1 cellular context compared by ENCODE assay signal in the genomic region with DNA sequence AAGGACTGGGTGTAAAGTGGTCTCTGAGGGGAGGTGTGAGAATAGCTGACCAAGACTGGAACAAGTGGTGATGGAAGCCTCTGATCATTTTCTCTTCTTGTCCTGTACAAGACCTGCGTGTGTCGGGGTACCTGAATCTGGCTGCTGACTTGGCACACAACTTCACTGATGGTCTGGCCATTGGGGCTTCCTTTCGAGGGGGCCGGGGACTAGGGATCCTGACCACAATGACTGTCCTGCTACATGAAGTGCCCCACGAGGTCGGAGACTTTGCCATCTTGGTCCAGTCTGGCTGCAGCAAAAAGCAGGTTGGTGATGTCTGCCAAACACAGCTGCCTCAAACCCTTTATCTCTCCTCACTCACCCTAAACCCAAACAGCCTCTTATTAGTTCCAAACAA.
TF ChIP-seq lines count a peak whose summit lies in the region.

No MANE protein-coding gene starts in this region.

TF ChIP-seq in GM23338, 12 proteins besides CTCF, POLR2A, EP300 and RAD21:
- TF ChIP-seq STAT1 (IDR thresholded peaks at IDR 0.05; ENCODE audit: unreplicated experiment) (no peak), POLR2AphosphoS5 (IDR thresholded peaks at IDR 0.05; ENCODE audit: low read depth) (no peak), ZNF331 (CRISPR knock-in tag; IDR thresholded peaks at IDR 0.05; ENCODE audit: low read depth) (no peak), JUNB (IDR thresholded peaks at IDR 0.05; ENCODE audit: unreplicated experiment) (no peak), EZH2 (IDR thresholded peaks at IDR 0.05; ENCODE audit: low read depth, unreplicated experiment) (no peak), ZNF114 (CRISPR knock-in tag; IDR thresholded peaks at IDR 0.05) (no peak), NANOG (IDR thresholded peaks at IDR 0.05; ENCODE audit: borderline replicate concordance) (no peak), EZH2phosphoT487 (IDR thresholded peaks at IDR 0.05; ENCODE audit: unreplicated experiment) (no peak), CREB1 (CRISPR knock-in tag; IDR thresholded peaks at IDR 0.05; ENCODE audit: low read depth) (no peak)
- TF ChIP-seq, protein P1, sequence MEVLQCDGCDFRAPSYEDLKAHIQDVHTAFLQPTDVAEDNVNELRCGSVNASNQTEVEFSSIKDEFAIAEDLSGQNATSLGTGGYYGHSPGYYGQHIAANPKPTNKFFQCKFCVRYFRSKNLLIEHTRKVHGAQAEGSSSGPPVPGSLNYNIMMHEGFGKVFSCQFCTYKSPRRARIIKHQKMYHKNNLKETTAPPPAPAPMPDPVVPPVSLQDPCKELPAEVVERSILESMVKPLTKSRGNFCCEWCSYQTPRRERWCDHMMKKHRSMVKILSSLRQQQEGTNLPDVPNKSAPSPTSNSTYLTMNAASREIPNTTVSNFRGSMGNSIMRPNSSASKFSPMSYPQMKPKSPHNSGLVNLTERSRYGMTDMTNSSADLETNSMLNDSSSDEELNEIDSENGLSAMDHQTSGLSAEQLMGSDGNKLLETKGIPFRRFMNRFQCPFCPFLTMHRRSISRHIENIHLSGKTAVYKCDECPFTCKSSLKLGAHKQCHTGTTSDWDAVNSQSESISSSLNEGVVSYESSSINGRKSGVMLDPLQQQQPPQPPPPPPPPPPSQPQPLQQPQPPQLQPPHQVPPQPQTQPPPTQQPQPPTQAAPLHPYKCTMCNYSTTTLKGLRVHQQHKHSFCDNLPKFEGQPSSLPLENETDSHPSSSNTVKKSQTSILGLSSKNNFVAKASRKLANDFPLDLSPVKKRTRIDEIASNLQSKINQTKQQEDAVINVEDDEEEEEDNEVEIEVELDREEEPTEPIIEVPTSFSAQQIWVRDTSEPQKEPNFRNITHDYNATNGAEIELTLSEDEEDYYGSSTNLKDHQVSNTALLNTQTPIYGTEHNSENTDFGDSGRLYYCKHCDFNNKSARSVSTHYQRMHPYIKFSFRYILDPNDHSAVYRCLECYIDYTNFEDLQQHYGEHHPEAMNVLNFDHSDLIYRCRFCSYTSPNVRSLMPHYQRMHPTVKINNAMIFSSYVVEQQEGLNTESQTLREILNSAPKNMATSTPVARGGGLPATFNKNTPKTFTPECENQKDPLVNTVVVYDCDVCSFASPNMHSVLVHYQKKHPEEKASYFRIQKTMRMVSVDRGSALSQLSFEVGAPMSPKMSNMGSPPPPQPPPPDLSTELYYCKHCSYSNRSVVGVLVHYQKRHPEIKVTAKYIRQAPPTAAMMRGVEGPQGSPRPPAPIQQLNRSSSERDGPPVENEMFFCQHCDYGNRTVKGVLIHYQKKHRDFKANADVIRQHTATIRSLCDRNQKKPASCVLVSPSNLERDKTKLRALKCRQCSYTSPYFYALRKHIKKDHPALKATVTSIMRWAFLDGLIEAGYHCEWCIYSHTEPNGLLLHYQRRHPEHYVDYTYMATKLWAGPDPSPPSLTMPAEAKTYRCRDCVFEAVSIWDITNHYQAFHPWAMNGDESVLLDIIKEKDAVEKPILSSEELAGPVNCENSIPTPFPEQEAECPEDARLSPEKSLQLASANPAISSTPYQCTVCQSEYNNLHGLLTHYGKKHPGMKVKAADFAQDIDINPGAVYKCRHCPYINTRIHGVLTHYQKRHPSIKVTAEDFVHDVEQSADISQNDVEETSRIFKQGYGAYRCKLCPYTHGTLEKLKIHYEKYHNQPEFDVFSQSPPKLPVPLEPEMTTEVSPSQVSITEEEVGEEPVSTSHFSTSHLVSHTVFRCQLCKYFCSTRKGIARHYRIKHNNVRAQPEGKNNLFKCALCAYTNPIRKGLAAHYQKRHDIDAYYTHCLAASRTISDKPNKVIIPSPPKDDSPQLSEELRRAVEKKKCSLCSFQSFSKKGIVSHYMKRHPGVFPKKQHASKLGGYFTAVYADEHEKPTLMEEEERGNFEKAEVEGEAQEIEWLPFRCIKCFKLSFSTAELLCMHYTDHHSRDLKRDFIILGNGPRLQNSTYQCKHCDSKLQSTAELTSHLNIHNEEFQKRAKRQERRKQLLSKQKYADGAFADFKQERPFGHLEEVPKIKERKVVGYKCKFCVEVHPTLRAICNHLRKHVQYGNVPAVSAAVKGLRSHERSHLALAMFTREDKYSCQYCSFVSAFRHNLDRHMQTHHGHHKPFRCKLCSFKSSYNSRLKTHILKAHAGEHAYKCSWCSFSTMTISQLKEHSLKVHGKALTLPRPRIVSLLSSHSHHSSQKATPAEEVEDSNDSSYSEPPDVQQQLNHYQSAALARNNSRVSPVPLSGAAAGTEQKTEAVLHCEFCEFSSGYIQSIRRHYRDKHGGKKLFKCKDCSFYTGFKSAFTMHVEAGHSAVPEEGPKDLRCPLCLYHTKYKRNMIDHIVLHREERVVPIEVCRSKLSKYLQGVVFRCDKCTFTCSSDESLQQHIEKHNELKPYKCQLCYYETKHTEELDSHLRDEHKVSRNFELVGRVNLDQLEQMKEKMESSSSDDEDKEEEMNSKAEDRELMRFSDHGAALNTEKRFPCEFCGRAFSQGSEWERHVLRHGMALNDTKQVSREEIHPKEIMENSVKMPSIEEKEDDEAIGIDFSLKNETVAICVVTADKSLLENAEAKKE (CRISPR knock-in tag; IDR thresholded peaks at IDR 0.05): no peak
- TF ChIP-seq, protein P2, sequence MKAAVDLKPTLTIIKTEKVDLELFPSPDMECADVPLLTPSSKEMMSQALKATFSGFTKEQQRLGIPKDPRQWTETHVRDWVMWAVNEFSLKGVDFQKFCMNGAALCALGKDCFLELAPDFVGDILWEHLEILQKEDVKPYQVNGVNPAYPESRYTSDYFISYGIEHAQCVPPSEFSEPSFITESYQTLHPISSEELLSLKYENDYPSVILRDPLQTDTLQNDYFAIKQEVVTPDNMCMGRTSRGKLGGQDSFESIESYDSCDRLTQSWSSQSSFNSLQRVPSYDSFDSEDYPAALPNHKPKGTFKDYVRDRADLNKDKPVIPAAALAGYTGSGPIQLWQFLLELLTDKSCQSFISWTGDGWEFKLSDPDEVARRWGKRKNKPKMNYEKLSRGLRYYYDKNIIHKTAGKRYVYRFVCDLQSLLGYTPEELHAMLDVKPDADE (IDR thresholded peaks at IDR 0.05): no peak
- TF ChIP-seq, protein P3, sequence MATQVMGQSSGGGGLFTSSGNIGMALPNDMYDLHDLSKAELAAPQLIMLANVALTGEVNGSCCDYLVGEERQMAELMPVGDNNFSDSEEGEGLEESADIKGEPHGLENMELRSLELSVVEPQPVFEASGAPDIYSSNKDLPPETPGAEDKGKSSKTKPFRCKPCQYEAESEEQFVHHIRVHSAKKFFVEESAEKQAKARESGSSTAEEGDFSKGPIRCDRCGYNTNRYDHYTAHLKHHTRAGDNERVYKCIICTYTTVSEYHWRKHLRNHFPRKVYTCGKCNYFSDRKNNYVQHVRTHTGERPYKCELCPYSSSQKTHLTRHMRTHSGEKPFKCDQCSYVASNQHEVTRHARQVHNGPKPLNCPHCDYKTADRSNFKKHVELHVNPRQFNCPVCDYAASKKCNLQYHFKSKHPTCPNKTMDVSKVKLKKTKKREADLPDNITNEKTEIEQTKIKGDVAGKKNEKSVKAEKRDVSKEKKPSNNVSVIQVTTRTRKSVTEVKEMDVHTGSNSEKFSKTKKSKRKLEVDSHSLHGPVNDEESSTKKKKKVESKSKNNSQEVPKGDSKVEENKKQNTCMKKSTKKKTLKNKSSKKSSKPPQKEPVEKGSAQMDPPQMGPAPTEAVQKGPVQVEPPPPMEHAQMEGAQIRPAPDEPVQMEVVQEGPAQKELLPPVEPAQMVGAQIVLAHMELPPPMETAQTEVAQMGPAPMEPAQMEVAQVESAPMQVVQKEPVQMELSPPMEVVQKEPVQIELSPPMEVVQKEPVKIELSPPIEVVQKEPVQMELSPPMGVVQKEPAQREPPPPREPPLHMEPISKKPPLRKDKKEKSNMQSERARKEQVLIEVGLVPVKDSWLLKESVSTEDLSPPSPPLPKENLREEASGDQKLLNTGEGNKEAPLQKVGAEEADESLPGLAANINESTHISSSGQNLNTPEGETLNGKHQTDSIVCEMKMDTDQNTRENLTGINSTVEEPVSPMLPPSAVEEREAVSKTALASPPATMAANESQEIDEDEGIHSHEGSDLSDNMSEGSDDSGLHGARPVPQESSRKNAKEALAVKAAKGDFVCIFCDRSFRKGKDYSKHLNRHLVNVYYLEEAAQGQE (IDR thresholded peaks at IDR 0.05; ENCODE audit: unreplicated experiment): no peak
TF ChIP-seq in GM23338: peak in this region for 0.
